ENCODE assay signal across 1 cellular context in the genomic region with DNA sequence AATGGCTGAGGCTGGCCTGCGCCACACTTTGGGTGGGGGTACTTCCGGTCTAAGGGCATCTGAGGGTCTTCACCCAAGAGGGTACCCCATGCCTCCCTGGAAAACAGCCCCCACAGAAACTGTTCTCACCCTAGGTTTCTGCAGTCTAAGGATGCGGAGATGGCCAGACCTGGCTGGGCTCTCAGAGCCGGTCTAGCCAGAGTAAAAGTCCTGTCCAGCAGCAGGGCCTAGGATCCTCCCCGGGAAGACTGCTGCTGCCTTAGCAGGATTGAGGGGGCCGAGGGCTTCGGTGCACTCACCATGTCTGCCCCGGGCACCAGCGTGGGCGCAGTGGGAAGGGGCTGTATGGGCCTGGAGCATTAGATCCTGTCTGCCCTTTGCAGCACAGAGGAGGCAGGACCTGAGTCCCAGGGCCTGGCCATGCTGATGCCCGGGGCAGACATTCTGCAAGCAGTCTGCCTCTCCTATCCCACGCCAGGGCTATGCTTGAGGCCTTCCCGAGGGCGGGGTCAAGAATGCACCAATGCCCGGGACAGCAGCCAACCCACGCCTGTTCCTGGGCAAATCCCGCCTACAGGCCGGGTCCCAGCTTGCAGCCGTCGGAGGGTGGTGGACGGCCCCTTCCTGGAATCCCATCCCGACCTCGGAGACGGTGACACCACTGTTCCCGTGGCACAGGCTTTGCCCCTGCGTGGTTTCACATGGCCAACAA.
TF ChIP-seq lines count a peak whose summit lies in the region.

No MANE protein-coding gene starts in this region.

TF ChIP-seq in WTC11, 78 proteins besides CTCF, POLR2A, EP300 and RAD21 (continued from another document):
- TF ChIP-seq, protein P1, sequence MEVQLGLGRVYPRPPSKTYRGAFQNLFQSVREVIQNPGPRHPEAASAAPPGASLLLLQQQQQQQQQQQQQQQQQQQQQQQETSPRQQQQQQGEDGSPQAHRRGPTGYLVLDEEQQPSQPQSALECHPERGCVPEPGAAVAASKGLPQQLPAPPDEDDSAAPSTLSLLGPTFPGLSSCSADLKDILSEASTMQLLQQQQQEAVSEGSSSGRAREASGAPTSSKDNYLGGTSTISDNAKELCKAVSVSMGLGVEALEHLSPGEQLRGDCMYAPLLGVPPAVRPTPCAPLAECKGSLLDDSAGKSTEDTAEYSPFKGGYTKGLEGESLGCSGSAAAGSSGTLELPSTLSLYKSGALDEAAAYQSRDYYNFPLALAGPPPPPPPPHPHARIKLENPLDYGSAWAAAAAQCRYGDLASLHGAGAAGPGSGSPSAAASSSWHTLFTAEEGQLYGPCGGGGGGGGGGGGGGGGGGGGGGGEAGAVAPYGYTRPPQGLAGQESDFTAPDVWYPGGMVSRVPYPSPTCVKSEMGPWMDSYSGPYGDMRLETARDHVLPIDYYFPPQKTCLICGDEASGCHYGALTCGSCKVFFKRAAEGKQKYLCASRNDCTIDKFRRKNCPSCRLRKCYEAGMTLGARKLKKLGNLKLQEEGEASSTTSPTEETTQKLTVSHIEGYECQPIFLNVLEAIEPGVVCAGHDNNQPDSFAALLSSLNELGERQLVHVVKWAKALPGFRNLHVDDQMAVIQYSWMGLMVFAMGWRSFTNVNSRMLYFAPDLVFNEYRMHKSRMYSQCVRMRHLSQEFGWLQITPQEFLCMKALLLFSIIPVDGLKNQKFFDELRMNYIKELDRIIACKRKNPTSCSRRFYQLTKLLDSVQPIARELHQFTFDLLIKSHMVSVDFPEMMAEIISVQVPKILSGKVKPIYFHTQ (CRISPR knock-in tag; IDR thresholded peaks at IDR 0.05): no peak
- TF ChIP-seq FOXJ3 (CRISPR knock-in tag; IDR thresholded peaks at IDR 0.05; ENCODE audit: borderline replicate concordance): no peak
- TF ChIP-seq, protein P2, sequence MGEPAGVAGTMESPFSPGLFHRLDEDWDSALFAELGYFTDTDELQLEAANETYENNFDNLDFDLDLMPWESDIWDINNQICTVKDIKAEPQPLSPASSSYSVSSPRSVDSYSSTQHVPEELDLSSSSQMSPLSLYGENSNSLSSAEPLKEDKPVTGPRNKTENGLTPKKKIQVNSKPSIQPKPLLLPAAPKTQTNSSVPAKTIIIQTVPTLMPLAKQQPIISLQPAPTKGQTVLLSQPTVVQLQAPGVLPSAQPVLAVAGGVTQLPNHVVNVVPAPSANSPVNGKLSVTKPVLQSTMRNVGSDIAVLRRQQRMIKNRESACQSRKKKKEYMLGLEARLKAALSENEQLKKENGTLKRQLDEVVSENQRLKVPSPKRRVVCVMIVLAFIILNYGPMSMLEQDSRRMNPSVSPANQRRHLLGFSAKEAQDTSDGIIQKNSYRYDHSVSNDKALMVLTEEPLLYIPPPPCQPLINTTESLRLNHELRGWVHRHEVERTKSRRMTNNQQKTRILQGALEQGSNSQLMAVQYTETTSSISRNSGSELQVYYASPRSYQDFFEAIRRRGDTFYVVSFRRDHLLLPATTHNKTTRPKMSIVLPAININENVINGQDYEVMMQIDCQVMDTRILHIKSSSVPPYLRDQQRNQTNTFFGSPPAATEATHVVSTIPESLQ (CRISPR knock-in tag; IDR thresholded peaks at IDR 0.05): no peak
- TF ChIP-seq, protein P3, sequence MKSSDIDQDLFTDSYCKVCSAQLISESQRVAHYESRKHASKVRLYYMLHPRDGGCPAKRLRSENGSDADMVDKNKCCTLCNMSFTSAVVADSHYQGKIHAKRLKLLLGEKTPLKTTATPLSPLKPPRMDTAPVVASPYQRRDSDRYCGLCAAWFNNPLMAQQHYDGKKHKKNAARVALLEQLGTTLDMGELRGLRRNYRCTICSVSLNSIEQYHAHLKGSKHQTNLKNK (CRISPR knock-in tag; IDR thresholded peaks at IDR 0.05): no peak
- TF ChIP-seq TEAD4 (CRISPR knock-in tag; IDR thresholded peaks at IDR 0.05): no peak
- TF ChIP-seq, protein P4, sequence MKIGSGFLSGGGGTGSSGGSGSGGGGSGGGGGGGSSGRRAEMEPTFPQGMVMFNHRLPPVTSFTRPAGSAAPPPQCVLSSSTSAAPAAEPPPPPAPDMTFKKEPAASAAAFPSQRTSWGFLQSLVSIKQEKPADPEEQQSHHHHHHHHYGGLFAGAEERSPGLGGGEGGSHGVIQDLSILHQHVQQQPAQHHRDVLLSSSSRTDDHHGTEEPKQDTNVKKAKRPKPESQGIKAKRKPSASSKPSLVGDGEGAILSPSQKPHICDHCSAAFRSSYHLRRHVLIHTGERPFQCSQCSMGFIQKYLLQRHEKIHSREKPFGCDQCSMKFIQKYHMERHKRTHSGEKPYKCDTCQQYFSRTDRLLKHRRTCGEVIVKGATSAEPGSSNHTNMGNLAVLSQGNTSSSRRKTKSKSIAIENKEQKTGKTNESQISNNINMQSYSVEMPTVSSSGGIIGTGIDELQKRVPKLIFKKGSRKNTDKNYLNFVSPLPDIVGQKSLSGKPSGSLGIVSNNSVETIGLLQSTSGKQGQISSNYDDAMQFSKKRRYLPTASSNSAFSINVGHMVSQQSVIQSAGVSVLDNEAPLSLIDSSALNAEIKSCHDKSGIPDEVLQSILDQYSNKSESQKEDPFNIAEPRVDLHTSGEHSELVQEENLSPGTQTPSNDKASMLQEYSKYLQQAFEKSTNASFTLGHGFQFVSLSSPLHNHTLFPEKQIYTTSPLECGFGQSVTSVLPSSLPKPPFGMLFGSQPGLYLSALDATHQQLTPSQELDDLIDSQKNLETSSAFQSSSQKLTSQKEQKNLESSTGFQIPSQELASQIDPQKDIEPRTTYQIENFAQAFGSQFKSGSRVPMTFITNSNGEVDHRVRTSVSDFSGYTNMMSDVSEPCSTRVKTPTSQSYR (CRISPR knock-in tag; IDR thresholded peaks at IDR 0.05): no peak
- TF ChIP-seq, protein P5, sequence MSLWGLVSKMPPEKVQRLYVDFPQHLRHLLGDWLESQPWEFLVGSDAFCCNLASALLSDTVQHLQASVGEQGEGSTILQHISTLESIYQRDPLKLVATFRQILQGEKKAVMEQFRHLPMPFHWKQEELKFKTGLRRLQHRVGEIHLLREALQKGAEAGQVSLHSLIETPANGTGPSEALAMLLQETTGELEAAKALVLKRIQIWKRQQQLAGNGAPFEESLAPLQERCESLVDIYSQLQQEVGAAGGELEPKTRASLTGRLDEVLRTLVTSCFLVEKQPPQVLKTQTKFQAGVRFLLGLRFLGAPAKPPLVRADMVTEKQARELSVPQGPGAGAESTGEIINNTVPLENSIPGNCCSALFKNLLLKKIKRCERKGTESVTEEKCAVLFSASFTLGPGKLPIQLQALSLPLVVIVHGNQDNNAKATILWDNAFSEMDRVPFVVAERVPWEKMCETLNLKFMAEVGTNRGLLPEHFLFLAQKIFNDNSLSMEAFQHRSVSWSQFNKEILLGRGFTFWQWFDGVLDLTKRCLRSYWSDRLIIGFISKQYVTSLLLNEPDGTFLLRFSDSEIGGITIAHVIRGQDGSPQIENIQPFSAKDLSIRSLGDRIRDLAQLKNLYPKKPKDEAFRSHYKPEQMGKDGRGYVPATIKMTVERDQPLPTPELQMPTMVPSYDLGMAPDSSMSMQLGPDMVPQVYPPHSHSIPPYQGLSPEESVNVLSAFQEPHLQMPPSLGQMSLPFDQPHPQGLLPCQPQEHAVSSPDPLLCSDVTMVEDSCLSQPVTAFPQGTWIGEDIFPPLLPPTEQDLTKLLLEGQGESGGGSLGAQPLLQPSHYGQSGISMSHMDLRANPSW (CRISPR knock-in tag; conservative IDR thresholded peaks at IDR 0.05; ENCODE audit: low read depth): no peak
- TF ChIP-seq ZNF121 (CRISPR knock-in tag; IDR thresholded peaks at IDR 0.05): no peak
- TF ChIP-seq, protein P6, sequence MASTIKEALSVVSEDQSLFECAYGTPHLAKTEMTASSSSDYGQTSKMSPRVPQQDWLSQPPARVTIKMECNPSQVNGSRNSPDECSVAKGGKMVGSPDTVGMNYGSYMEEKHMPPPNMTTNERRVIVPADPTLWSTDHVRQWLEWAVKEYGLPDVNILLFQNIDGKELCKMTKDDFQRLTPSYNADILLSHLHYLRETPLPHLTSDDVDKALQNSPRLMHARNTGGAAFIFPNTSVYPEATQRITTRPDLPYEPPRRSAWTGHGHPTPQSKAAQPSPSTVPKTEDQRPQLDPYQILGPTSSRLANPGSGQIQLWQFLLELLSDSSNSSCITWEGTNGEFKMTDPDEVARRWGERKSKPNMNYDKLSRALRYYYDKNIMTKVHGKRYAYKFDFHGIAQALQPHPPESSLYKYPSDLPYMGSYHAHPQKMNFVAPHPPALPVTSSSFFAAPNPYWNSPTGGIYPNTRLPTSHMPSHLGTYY (CRISPR knock-in tag; IDR thresholded peaks at IDR 0.05): no peak
